ENCODE assay signal across 8 cellular contexts in the genomic region with DNA sequence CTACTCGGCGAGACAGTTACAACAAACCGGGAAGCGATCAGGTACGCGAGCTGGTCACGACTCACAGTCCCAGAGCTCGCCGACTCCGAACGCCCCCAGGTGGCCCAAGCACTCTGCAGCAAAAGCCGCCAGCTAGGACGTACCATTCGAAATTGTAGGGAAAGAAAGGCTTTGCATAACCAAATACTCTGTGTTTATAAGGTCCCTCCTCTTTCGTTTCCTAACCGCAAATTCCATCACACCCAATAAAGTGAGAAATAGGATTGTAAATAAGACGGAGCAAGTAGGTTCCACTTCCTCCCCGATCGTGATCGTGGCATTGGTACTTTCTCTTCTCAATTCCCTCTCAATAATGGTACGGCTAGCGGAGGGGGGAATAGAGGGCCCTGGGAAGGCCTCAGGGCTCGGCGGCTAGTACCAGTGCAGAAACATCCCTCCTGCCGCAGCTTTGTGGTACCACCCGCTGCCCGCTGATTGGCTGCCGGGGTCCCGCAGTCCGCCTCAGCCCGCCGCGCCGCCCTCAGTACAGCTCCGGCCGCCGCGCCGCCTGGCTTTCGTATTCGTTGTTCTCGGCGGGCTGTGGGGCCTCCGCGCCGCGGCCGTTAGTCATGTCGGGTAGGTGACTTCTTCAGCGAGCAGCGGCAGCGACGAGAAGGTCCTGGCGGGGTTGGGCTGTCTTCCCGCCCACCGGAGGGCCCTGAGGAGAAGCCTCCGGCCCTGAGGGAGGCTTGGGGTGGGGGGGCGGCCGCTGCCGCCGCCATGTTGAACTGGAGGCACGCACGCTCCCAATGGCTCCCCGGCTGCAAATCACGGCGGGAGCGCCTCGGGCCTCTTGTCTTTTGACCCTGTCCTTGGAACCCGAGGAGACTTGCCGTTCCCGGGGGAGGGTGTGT. TPM values are rescaled to one million over a fixed set of nuclear protein-coding genes. Genes with fewer than 3 reads are reported as not detected.
DNase-seq lines count a peak whose midpoint lies in the region; ATAC-seq and TF ChIP-seq lines count a peak whose summit lies in the region.

A gene (plus strand): TSS at position 523 of the 893 bp plus-strand sequence. CDS start 86 bp downstream, at position 609.

- no peaks in the 10 kb centered on the region for H3K27me3 ChIP-seq in right atrium auricular region
- H3K27me3 ChIP-seq in uterus, result no peaks in the 10 kb centered on the region

- peak; percentile 94 for ATAC-seq in GM18498 (IDR thresholded peaks at IDR 0.05; ENCODE audit: unreplicated experiment)
- ATAC-seq in HG02938 (IDR thresholded peaks at IDR 0.05; ENCODE audit: unreplicated experiment), result peak; percentile 84
- peak; percentile 94 for ATAC-seq in T-helper 17 cell

- peak within 1 kb of the TSS; percentile 96 for H3K4me3 Mint-ChIP-seq in T-helper 17 cell

- peak within 1 kb of the TSS; percentile 97 for H3K27ac Mint-ChIP-seq in T-helper 17 cell

- H3K4me3 ChIP-seq in right atrium auricular region (peak within 1 kb of the TSS; percentile 82 to 92), uterus (peak within 1 kb of the TSS; percentile 98 to 100)

- peak within 1 kb of the TSS; percentile 93 for H3K27ac ChIP-seq in angular gyrus (ENCODE audit: low read depth, low read length)
- peak within 1 kb of the TSS; percentile 92 to 99 for H3K27ac ChIP-seq in right atrium auricular region
- H3K27ac ChIP-seq in uterus, result peak within 1 kb of the TSS; percentile 98 to 99

- DNase-seq in NCI-H1694 treated with DMSO at 0.1 percent for 48 hours (lab: John Stamatoyannopoulos, UW) (peak; percentile 99), T-helper 17 cell (peak; percentile 91 to 94 (median 91)), right atrium auricular region (ENCODE audit: low spot score) (peak; percentile 95), pulmonary artery endothelial cell (ENCODE audit: low read depth, low spot score) (peak; percentile 96), uterus (peak; percentile 95 to 96)

- TF ChIP-seq CTCF in right atrium auricular region (IDR thresholded peaks at IDR 0.05) (peak; percentile 67 to 76), uterus (IDR thresholded peaks at IDR 0.05) (peak; percentile 63 to 89 (median 71))

- intact Hi-C loops in uterus (cut with DNase I; ENCODE audit: low total_unique reads), result loop anchor here (5.0 kb wide), 1 partner anchor 42 kb away; no protein-coding TSS in a partner anchor

- no peaks in the 10 kb centered on the region for H3K36me3 ChIP-seq in right atrium auricular region
- no peaks in the 10 kb centered on the region for H3K36me3 ChIP-seq in uterus

- H3K9me3 ChIP-seq in T-helper 17 cell (ENCODE audit: control insufficient read depth, low read length, poor library complexity, severe bottlenecking) (no peaks in the 10 kb centered on the region), right atrium auricular region (no peaks in the 10 kb centered on the region), uterus (no peaks in the 10 kb centered on the region)

- H3K27me3 Mint-ChIP-seq in T-helper 17 cell, result no peaks in the 10 kb centered on the region

- TF ChIP-seq POLR2A in uterus (IDR thresholded peaks at IDR 0.05), result peak; percentile 97 to 99

- H3K36me3 Mint-ChIP-seq in T-helper 17 cell (ENCODE audit: low read depth), result no peaks in the 10 kb centered on the region

- H3K4me1 ChIP-seq in right atrium auricular region, result peaks cover 0 to 29% of the 10 kb centered on the region in 2 donors
- peaks cover 0 to 4% of the 10 kb centered on the region in 2 donors for H3K4me1 ChIP-seq in uterus

- peaks cover 38% of the 10 kb centered on the region for H3K4me1 Mint-ChIP-seq in T-helper 17 cell

RNA-seq across cellular contexts. Expression of the gene that starts here (rescaled TPM):
- total RNA-seq in T-helper 17 cell (100 to 1,000 TPM; 153 to 165 TPM), right atrium auricular region (10 to 100 TPM; 25.7 to 31.7 TPM), pulmonary artery endothelial cell (97.9 and 135 TPM in 2 replicates), uterus (100 to 1,000 TPM in 3 of 4 donors, 10 to 100 TPM in 1; 68.5 to 167 (median 113) TPM)

Comparison
In these comparisons a context has a peak if more than half of its experiments do, and no peak if none do; other contexts are left out.
1. Peak in every context shown above with its lines: DNase-seq, ATAC-seq, H3K4me3 ChIP-seq and H3K27ac ChIP-seq.